ENCODE assay signal across 8 cellular contexts in genomic region chr9:94639045-94639995, GRCh38. TPM values are rescaled to one million over a fixed set of nuclear protein-coding genes. Genes with fewer than 3 reads are reported as not detected.
DNase-seq lines count a peak whose midpoint lies in the region; ATAC-seq and TF ChIP-seq lines count a peak whose summit lies in the region.

FBP1 (minus strand) TSS chr9:94639518; CDS start chr9:94639310, 208 bp downstream.

- CTCF ChIA-PET in PC-9 (lab: Charles Lee): interaction anchor here (0.5 to 1.2 kb wide), 5 partner anchors 11 to 487 kb away, joined by 3 to 7 read pairs (median 5); no protein-coding TSS in a partner anchor

- H3K4me3 ChIP-seq in PC-9 (peak within 1 kb of the TSS; percentile 76), adipocyte (ENCODE audit: low read length) (peak within 1 kb of the TSS; percentile 73), iPS DF 6.9 (ENCODE audit: low read length) (peak within 1 kb of the TSS; percentile 29; the same call in 1 of the 2 replicates), gastrocnemius medialis (peak within 1 kb of the TSS; percentile 53 to 70 (median 64))

- BruUV-seq in PC-9 (replicated peaks; lab: Mats Ljungman, UMichigan): TSS peak; percentile 6

- H3K9ac ChIP-seq in adipocyte (ENCODE audit: low read length): no peak within 1 kb of the TSS

- POLR2A ChIA-PET in PC-9 (lab: Charles Lee; ENCODE audit: unreplicated experiment): interaction anchor here (0.7 to 1.9 kb wide), 3 partner anchors 10 to 27 kb away, joined by 6 to 18 read pairs (median 12); no protein-coding TSS in a partner anchor

- no peak for TF ChIP-seq CTCF in PC-9 (conservative IDR thresholded peaks at IDR 0.05)
- TF ChIP-seq CTCF in gastrocnemius medialis (IDR thresholded peaks at IDR 0.05 in 4 of 5, conservative IDR thresholded peaks at IDR 0.05 in 1 of 5): no peak

- peaks cover 27% of the 10 kb centered on the region for H3F3A ChIP-seq in PC-9 (ENCODE audit: insufficient read depth, low read depth)

- no peaks in the 10 kb centered on the region for H3K9me2 ChIP-seq in PC-9 (ENCODE audit: insufficient read depth)

- H3K9me3 ChIP-seq in PC-9 (ENCODE audit: insufficient read depth, low read depth): no peaks in the 10 kb centered on the region
- no peaks in the 10 kb centered on the region for H3K9me3 ChIP-seq in adipocyte (ENCODE audit: control insufficient read depth, low read length)
- H3K9me3 ChIP-seq in iPS DF 6.9 (ENCODE audit: control insufficient read depth, insufficient read depth, low read length): no peaks in the 10 kb centered on the region
- H3K9me3 ChIP-seq in gastrocnemius medialis: no peaks in the 10 kb centered on the region

- DNase-seq in NCI-H2227 (lab: John Stamatoyannopoulos, UW; ENCODE audit: unreplicated experiment) (peak; percentile 18), NCI-H2227 treated with DMSO at 0.1 percent for 48 hours (lab: John Stamatoyannopoulos, UW) (no peak), PC-9 (peak; percentile 44 to 60), adipocyte (ENCODE audit: low read depth) (no peak), iPS DF 6.9 (ENCODE audit: low read depth, low spot score) (no peak), gastrocnemius medialis (no peak), SHP77 (lab: John Stamatoyannopoulos, UW) (no peak), NCI-H82 (lab: John Stamatoyannopoulos, UW) (no peak)

- no peak for TF ChIP-seq POLR2A in gastrocnemius medialis (IDR thresholded peaks at IDR 0.05)

- intact Hi-C loops in PC-9 (cut with micrococcal nuclease; ENCODE audit: unreplicated experiment): no loop called here
- intact Hi-C loops in gastrocnemius medialis (cut with DNase I; ENCODE audit: low total_unique reads): no loop called here

- H3K27me3 ChIP-seq in PC-9 (ENCODE audit: insufficient read depth, low read depth) (no peaks in the 10 kb centered on the region), adipocyte (replicated peaks; ENCODE audit: control insufficient read depth, insufficient read depth, low read length) (peaks cover 10% of the 10 kb centered on the region), iPS DF 6.9 (ENCODE audit: control insufficient read depth, insufficient read depth, low read length) (peaks cover 26% of the 10 kb centered on the region), gastrocnemius medialis (peaks cover 10 to 30% (median 24%) of the 10 kb centered on the region in 3 donors)

- H4K20me1 ChIP-seq in PC-9 (ENCODE audit: insufficient read depth): no peaks in the 10 kb centered on the region

- H3K36me3 ChIP-seq in PC-9 (ENCODE audit: low read depth) (peaks cover 15% of the 10 kb centered on the region; the same call in 1 of the 2 replicates), adipocyte (ENCODE audit: control insufficient read depth, insufficient read depth, low read length, severe bottlenecking) (no peaks in the 10 kb centered on the region), iPS DF 6.9 (ENCODE audit: control insufficient read depth, insufficient read depth, low read length) (no peaks in the 10 kb centered on the region), gastrocnemius medialis (no peaks in the 10 kb centered on the region)

- H3K4me1 ChIP-seq in PC-9 (replicated peaks; ENCODE audit: insufficient read depth): peaks cover 49% of the 10 kb centered on the region
- H3K4me1 ChIP-seq in adipocyte (ENCODE audit: control insufficient read depth, insufficient read depth, low read length): peaks cover 5% of the 10 kb centered on the region
- H3K4me1 ChIP-seq in iPS DF 6.9 (ENCODE audit: control insufficient read depth, insufficient read depth, low read length): no peaks in the 10 kb centered on the region
- H3K4me1 ChIP-seq in gastrocnemius medialis: peaks cover 0 to 8% of the 10 kb centered on the region in 2 donors

- in situ Hi-C loops in gastrocnemius medialis (cut with MboI; ENCODE audit: low sequenced_read_pairs in 4 of 4): no loop called here

- H2AFZ ChIP-seq in PC-9: peak within 1 kb of the TSS; percentile 73

- H3K4me2 ChIP-seq in PC-9: peak within 1 kb of the TSS; percentile 91

- ATAC-seq in gastrocnemius medialis: peak in 1 of 2 donors; percentile 30

- H3K27ac ChIP-seq in PC-9 (peak within 1 kb of the TSS; percentile 84), iPS DF 6.9 (ENCODE audit: low read length) (no peak within 1 kb of the TSS), gastrocnemius medialis (no peak within 1 kb of the TSS)

- no CpG with 5 or more reads among the region's 80 CpGs for WGBS in iPS DF 6.9 (ENCODE audit: insufficient coverage, insufficient read length)

- H3K79me2 ChIP-seq in PC-9 (ENCODE audit: low read depth): peaks cover 64% of the 10 kb centered on the region

RNA-seq across cellular contexts. Expression of gene FBP1, which starts in this region (rescaled TPM):
- total RNA-seq in PC-9 (2021) (34.9 and 35.0 TPM in 2 replicates), gastrocnemius medialis (1 to 10 TPM in 2 of 4 donors, under 1 TPM in 1, not detected in 1; 0.46 to 3.5 (median 1.7) TPM)

Comparison
In these comparisons a context has a peak if more than half of its experiments do, and no peak if none do; other contexts are left out.
1. DNase-seq: peak in NCI-H2227 (single experiment) and PC-9 (2 of 2); none in NCI-H2227 treated with DMSO at 0.1 percent for 48 hours (single experiment), adipocyte (single experiment), iPS DF 6.9 (single experiment), gastrocnemius medialis (0 of 2), SHP77 (0 of 2) and NCI-H82 (single experiment).
2. Peak in every context shown above with its lines, with median percentiles within 50 percentile points of each other: H3K4me3 ChIP-seq.